Comparison of ENCODE assay signal across 29 cellular contexts in genomic region chr10:83233691-83234090, GRCh38.
"Had no signal": no experiment of that assay in that cellular context is flagged by ENCODE, and none has a peak within 500 bp of the region (broad histone marks: within the 10 kb centered on the region; RNA-seq: fewer than 3 reads in every experiment).

No MANE protein-coding gene starts in this region.

- H3K9me3 Mint-ChIP-seq: stimulated activated memory B cell treated with anti-CD40 and anti-IgM and Interleukin-4, amounts not matched to agents 10 μg/mL and 1 μg/mL and 100 μg/mL, for 72 hours; stimulated activated naive B cell treated with anti-CD40 and anti-IgM and Interleukin-4, amounts not matched to agents 10 μg/mL and 1 μg/mL and 100 μg/mL, for 72 hours; stimulated activated naive CD8-positive, alpha-beta T cell treated with anti-CD3 and anti-CD28 coated beads, Interleukin-15, Interleukin-2, amounts not matched to agents 100 ng/mL and 50 ng/mL, for 24 hours; type B pancreatic cell had no signal

- H3K4me1 Mint-ChIP-seq: stimulated activated effector memory CD8-positive, alpha-beta T cell treated with anti-CD3 and anti-CD28 coated beads, Interleukin-12 subunit alpha, Interleukin-12 subunit beta, amount 100 ng/mL, for 72 hours; stimulated activated memory B cell treated with anti-CD40 and anti-IgM and Interleukin-4, amounts not matched to agents 10 μg/mL and 1 μg/mL and 100 μg/mL, for 72 hours; stimulated activated naive B cell treated with anti-CD40 and anti-IgM and Interleukin-4, amounts not matched to agents 10 μg/mL and 1 μg/mL and 100 μg/mL, for 72 hours; stimulated activated naive CD8-positive, alpha-beta T cell treated with anti-CD3 and anti-CD28 coated beads, Interleukin-15, amount 100 ng/mL, for 72 hours had no signal

- DNase-seq: stimulated activated CD4-positive, alpha-beta T cell treated with anti-CD3 and anti-CD28 coated beads, Interleukin-2, amount 100 ng/mL, for 48 hours; stimulated activated CD4-positive, alpha-beta T cell treated with anti-CD3 and anti-CD28 coated beads, Interleukin-4, amount 100 ng/mL, for 1 hour; stimulated activated CD4-positive, alpha-beta T cell treated with anti-CD3 and anti-CD28 coated beads, Interleukin-4, amount 100 ng/mL, for 24 hours; stimulated activated CD4-positive, alpha-beta T cell treated with anti-CD3 and anti-CD28 coated beads, Interleukin-4, amount 100 ng/mL, for 4 hours; stimulated activated CD8-positive, alpha-beta memory T cell treated with anti-CD3 and anti-CD28 coated beads, Interleukin-4, amount 100 ng/mL, for 48 hours; stimulated activated naive B cell treated with anti-CD40 and anti-IgM and Interleukin-4, amounts not matched to agents 10 μg/mL and 1 μg/mL and 100 μg/mL, for 72 hours; stimulated activated naive CD4-positive, alpha-beta T cell; stimulated activated naive CD4-positive, alpha-beta T cell treated with Interleukin-2 at 50 U/mL for 16 hours; stimulated activated naive CD8-positive, alpha-beta T cell treated with anti-CD3 and anti-CD28 coated beads, Interleukin-15, amount 100 ng/mL, for 72 hours; stimulated activated naive CD8-positive, alpha-beta T cell treated with anti-CD3 and anti-CD28 coated beads, Interleukin-15, Interleukin-2, amounts not matched to agents 100 U/mL and 50 U/mL, for 24 hours; stomach; substantia nigra; testis; thyroid gland; tibial artery; transverse colon; trophoblast cell; upper lobe of left lung; upper lobe of right lung; uterus had no signal

- ATAC-seq: stimulated activated effector memory CD8-positive, alpha-beta T cell treated with anti-CD3 and anti-CD28 coated beads, Interleukin-12 subunit alpha, Interleukin-12 subunit beta, amount 100 ng/mL, for 72 hours; stimulated activated memory B cell treated with anti-CD40 and anti-IgM and Interleukin-4, amounts not matched to agents 10 μg/mL and 1 μg/mL and 100 μg/mL, for 72 hours; stimulated activated naive B cell treated with anti-CD40 and anti-IgM and Interleukin-4, amounts not matched to agents 10 μg/mL and 1 μg/mL and 100 μg/mL, for 72 hours; stimulated activated naive CD8-positive, alpha-beta T cell treated with anti-CD3 and anti-CD28 coated beads, Interleukin-15, amount 100 ng/mL, for 72 hours; stimulated activated naive CD8-positive, alpha-beta T cell treated with anti-CD3 and anti-CD28 coated beads, Interleukin-15, Interleukin-2, amounts not matched to agents 100 U/mL and 50 U/mL, for 24 hours; upper lobe of right lung had no signal

- H3K27me3 ChIP-seq: stomach, suprapubic skin, testis, thyroid gland, tibial artery, tibial nerve, transverse colon, upper lobe of left lung, upper lobe of right lung, vagina had no signal

- H3K4me1 ChIP-seq: stomach, suprapubic skin, testis, thyroid gland, tibial artery, tibial nerve, transverse colon, upper lobe of left lung, upper lobe of right lung, uterus, vagina had no signal

- FAIRE-seq: urothelium cell line had no signal

- H3K4me3 Mint-ChIP-seq: stimulated activated effector memory CD8-positive, alpha-beta T cell treated with anti-CD3 and anti-CD28 coated beads, Interleukin-12 subunit alpha, Interleukin-12 subunit beta, amount 100 ng/mL, for 72 hours; stimulated activated memory B cell treated with anti-CD40 and anti-IgM and Interleukin-4, amounts not matched to agents 10 μg/mL and 1 μg/mL and 100 μg/mL, for 72 hours; stimulated activated naive B cell treated with anti-CD40 and anti-IgM and Interleukin-4, amounts not matched to agents 10 μg/mL and 1 μg/mL and 100 μg/mL, for 72 hours; stimulated activated naive CD8-positive, alpha-beta T cell treated with anti-CD3 and anti-CD28 coated beads, Interleukin-15, amount 100 ng/mL, for 72 hours; stimulated activated naive CD8-positive, alpha-beta T cell treated with anti-CD3 and anti-CD28 coated beads, Interleukin-15, Interleukin-2, amounts not matched to agents 100 ng/mL and 50 ng/mL, for 24 hours; type B pancreatic cell had no signal

- H3K36me3 ChIP-seq: stomach, suprapubic skin, thoracic aorta, thyroid gland, tibial artery, tibial nerve, transverse colon, upper lobe of left lung, upper lobe of right lung, uterus, vagina had no signal

- H3K27ac ChIP-seq: stomach, suprapubic skin, testis, thoracic aorta, thyroid gland, tibial artery, tibial nerve, transverse colon, upper lobe of left lung, upper lobe of right lung, uterus, vagina had no signal

- H3K27ac Mint-ChIP-seq: stimulated activated effector memory CD8-positive, alpha-beta T cell treated with anti-CD3 and anti-CD28 coated beads, Interleukin-12 subunit alpha, Interleukin-12 subunit beta, amount 100 ng/mL, for 72 hours; stimulated activated memory B cell treated with anti-CD40 and anti-IgM and Interleukin-4, amounts not matched to agents 10 μg/mL and 1 μg/mL and 100 μg/mL, for 72 hours; stimulated activated naive B cell treated with anti-CD40 and anti-IgM and Interleukin-4, amounts not matched to agents 10 μg/mL and 1 μg/mL and 100 μg/mL, for 72 hours; stimulated activated naive CD8-positive, alpha-beta T cell treated with anti-CD3 and anti-CD28 coated beads, Interleukin-15, amount 100 ng/mL, for 72 hours; stimulated activated naive CD8-positive, alpha-beta T cell treated with anti-CD3 and anti-CD28 coated beads, Interleukin-15, Interleukin-2, amounts not matched to agents 100 ng/mL and 50 ng/mL, for 24 hours; type B pancreatic cell had no signal

- H3K36me3 Mint-ChIP-seq: stimulated activated effector memory CD8-positive, alpha-beta T cell treated with anti-CD3 and anti-CD28 coated beads, Interleukin-12 subunit alpha, Interleukin-12 subunit beta, amount 100 ng/mL, for 72 hours; stimulated activated memory B cell treated with anti-CD40 and anti-IgM and Interleukin-4, amounts not matched to agents 10 μg/mL and 1 μg/mL and 100 μg/mL, for 72 hours; stimulated activated naive B cell treated with anti-CD40 and anti-IgM and Interleukin-4, amounts not matched to agents 10 μg/mL and 1 μg/mL and 100 μg/mL, for 72 hours; type B pancreatic cell had no signal

- H3K9me3 ChIP-seq: stomach, suprapubic skin, testis, thoracic aorta, thyroid gland, tibial artery, tibial nerve, transverse colon, upper lobe of left lung, upper lobe of right lung, uterus, vagina had no signal

- H3K27me3 Mint-ChIP-seq: stimulated activated memory B cell treated with anti-CD40 and anti-IgM and Interleukin-4, amounts not matched to agents 10 μg/mL and 1 μg/mL and 100 μg/mL, for 72 hours; stimulated activated naive B cell treated with anti-CD40 and anti-IgM and Interleukin-4, amounts not matched to agents 10 μg/mL and 1 μg/mL and 100 μg/mL, for 72 hours; stimulated activated naive CD8-positive, alpha-beta T cell treated with anti-CD3 and anti-CD28 coated beads, Interleukin-15, amount 100 ng/mL, for 72 hours; stimulated activated naive CD8-positive, alpha-beta T cell treated with anti-CD3 and anti-CD28 coated beads, Interleukin-15, Interleukin-2, amounts not matched to agents 100 ng/mL and 50 ng/mL, for 24 hours; type B pancreatic cell had no signal

- H3K4me3 ChIP-seq: stomach, suprapubic skin, testis, thoracic aorta, thyroid gland, tibial artery, tibial nerve, transverse colon, upper lobe of left lung, upper lobe of right lung, uterus, vagina had no signal
